In genomic region chr7:16235152-16235526, GRCh38 we compare ENCODE assay signal across 21 cellular contexts.
"Had no signal": no experiment of that assay in that cellular context is flagged by ENCODE, and none has a peak within 500 bp of the region (broad histone marks: within the 10 kb centered on the region; RNA-seq: fewer than 3 reads in every experiment).

No MANE protein-coding gene starts in this region.

- H3K27ac ChIP-seq: esophagus squamous epithelium, pancreas, sigmoid colon, spleen, testis, tibial nerve, upper lobe of right lung, vagina had no signal

- H3K4me3 ChIP-seq: esophagus squamous epithelium, lung, pancreas, sigmoid colon, spleen, testis, tibial nerve, upper lobe of right lung, vagina had no signal

- FAIRE-seq: endometrium, frontal cortex, keratinocyte, pancreas had no signal

- ATAC-seq: effector memory CD8-positive, alpha-beta T cell; natural killer cell; pancreas; stimulated activated memory B cell treated with anti-CD40 and anti-IgM and Interleukin-4, amounts not matched to agents 10 μg/mL and 1 μg/mL and 100 μg/mL, for 72 hours; stimulated activated naive CD8-positive, alpha-beta T cell treated with anti-CD3 and anti-CD28 coated beads, Interleukin-15, Interleukin-2, amounts not matched to agents 100 U/mL and 50 U/mL, for 24 hours; upper lobe of right lung had no signal

- H3K4me1 ChIP-seq: pancreas, sigmoid colon, spleen, testis, tibial nerve, upper lobe of right lung, vagina had no signal

- H3K27me3 ChIP-seq: esophagus squamous epithelium, pancreas, sigmoid colon, spleen, testis, tibial nerve, upper lobe of right lung, vagina had no signal

- H3K9me3 ChIP-seq: pancreas, testis, vagina had no signal

- H3K36me3 ChIP-seq: esophagus squamous epithelium, pancreas, sigmoid colon, spleen, upper lobe of right lung, vagina had no signal

- DNase-seq: cortex of kidney; effector memory CD8-positive, alpha-beta T cell; erythroblast; esophagus squamous epithelium; head of caudate nucleus; natural killer cell; pancreas; sigmoid colon; spleen; stimulated activated CD4-positive, alpha-beta T cell treated with anti-CD3 and anti-CD28 coated beads, Interleukin-4, amount 100 ng/mL, for 4 hours; stimulated activated naive CD8-positive, alpha-beta T cell treated with anti-CD3 and anti-CD28 coated beads, Interleukin-15, Interleukin-2, amounts not matched to agents 100 U/mL and 50 U/mL, for 24 hours; substantia nigra; testis; upper lobe of right lung had no signal
